In the genomic region with DNA sequence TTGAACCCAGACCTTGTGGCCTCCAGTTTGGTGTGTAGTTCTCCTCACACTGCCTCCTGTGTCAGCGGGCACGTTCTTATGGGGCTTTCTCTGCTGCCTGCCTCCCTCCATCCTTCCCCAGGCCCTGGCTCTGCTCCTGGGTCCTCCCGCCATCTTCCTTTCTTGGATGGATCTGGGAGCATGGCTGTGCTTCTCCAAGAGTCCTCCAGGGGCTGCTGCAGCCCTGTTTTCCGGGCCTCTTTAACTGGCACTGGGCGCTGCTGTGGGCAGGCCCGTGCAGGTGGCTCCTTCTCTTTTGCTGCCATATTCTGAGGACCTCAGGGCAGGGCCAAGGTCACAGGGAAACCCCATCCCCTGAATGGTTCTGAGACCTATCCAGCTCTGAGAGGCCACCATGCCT, we compare ENCODE assay signal across 13 cellular contexts. TPM values are rescaled to one million over a fixed set of nuclear protein-coding genes. Genes with fewer than 3 reads are reported as not detected.
A peak's percentile ranks its signal among the peaks of the same experiment; 100 is the strongest.
DNase-seq lines count a peak whose midpoint lies in the region; ATAC-seq, FAIRE-seq and TF ChIP-seq lines count a peak whose summit lies in the region.
"Had no signal": no experiment of that assay in that cellular context is flagged by ENCODE, and none has a peak within 500 bp of the region (broad histone marks: within the 10 kb centered on the region; RNA-seq: fewer than 3 reads in every experiment).

No MANE protein-coding gene starts in this region.

- no peaks in the 10 kb centered on the region for H3K9me2 ChIP-seq in PC-9 (ENCODE audit: insufficient read depth)

- H2AFZ ChIP-seq in PC-9, result no peak overlapping the region

- DNase-seq in BJ (ENCODE audit: low read depth) (no peak), H54 (ENCODE audit: insufficient read length, low spot score) (peak; percentile 19), PC-9 (no peak), fibroblast of villous mesenchyme (ENCODE audit: low read depth) (no peak), GM19238 (ENCODE audit: insufficient read length, low spot score) (no peak), NK-92 (lab: John Stamatoyannopoulos, UW; ENCODE audit: unreplicated experiment) (no peak)
- DNase-seq in activated CD4-positive, CD25-positive, alpha-beta regulatory T cell (lab: John Stamatoyannopoulos, UW), result no peak
- DNase-seq: activated naive CD8-positive, alpha-beta T cell treated with anti-CD3 and anti-CD28 coated beads, Interleukin-2, amount 50 U/mL, for 24 hours; GOT3; NCI-H2029 had no signal

- TF ChIP-seq POLR2A in H54 (IDR thresholded peaks at IDR 0.05; ENCODE audit: low read depth, low read length), result no peak

- no peak for FAIRE-seq in H54 (lab: Jason Lieb, UNC)
- FAIRE-seq: endometrium had no signal

- no TSS peak for BruUV-seq in PC-9 (replicated peaks; lab: Mats Ljungman, UMichigan)

- intact Hi-C loops in PC-9 (cut with micrococcal nuclease; ENCODE audit: unreplicated experiment), result loop anchor here (1.0 kb wide), 1 partner anchor 128 kb away; no protein-coding TSS in a partner anchor

- ATAC-seq in GM19023 (IDR thresholded peaks at IDR 0.05; ENCODE audit: unreplicated experiment), result no peak

- no peaks in the 10 kb centered on the region; the same call in none of the 2 replicates for H3K36me3 ChIP-seq in BJ (ENCODE audit: control insufficient read depth, insufficient read depth, low read length)
- no peaks in the 10 kb centered on the region for H3K36me3 ChIP-seq in PC-9 (ENCODE audit: low read depth)

- H3K79me2 ChIP-seq in PC-9 (ENCODE audit: low read depth), result no peaks in the 10 kb centered on the region

- H4K20me1 ChIP-seq in PC-9 (ENCODE audit: insufficient read depth), result no peaks in the 10 kb centered on the region

- CTCF ChIA-PET in BJ (lab: Yijun Ruan, JAX) (interaction anchor here (1.1 to 6.8 kb wide), 2 partner anchors 16 to 128 kb away, joined by 3 to 56 read pairs; no protein-coding TSS in a partner anchor), PC-9 (lab: Charles Lee) (no interaction called here)

- no peaks in the 10 kb centered on the region for H3F3A ChIP-seq in PC-9 (ENCODE audit: insufficient read depth, low read depth)

- H3K4me3 ChIP-seq in BJ (ENCODE audit: low read depth, low read length), result no peak overlapping the region
- no peak overlapping the region for H3K4me3 ChIP-seq in PC-9
- H3K4me3 ChIP-seq in fibroblast of villous mesenchyme (ENCODE audit: low read depth, low read length), result no peak overlapping the region

- H3K27ac ChIP-seq in PC-9, result no peak overlapping the region

- H3K4me2 ChIP-seq in PC-9, result no peak overlapping the region

- POLR2A ChIA-PET in BJ (lab: Charles Lee), result no interaction called here
- POLR2A ChIA-PET in PC-9 (lab: Charles Lee; ENCODE audit: unreplicated experiment), result no interaction called here

- 0 out of 2 replicates have a peak, but pooled peaks have one; percentile 6 for TF ChIP-seq CTCF in BJ (IDR thresholded peaks at IDR 0.05; ENCODE audit: insufficient read depth, low read depth, low read length)
- TF ChIP-seq CTCF in PC-9 (conservative IDR thresholded peaks at IDR 0.05), result peak; percentile 25; the same call in 1 of the 2 replicates
- TF ChIP-seq CTCF in fibroblast of villous mesenchyme (IDR thresholded peaks at IDR 0.05; ENCODE audit: insufficient read depth, low read depth, low read length), result peak; percentile 31

- no peaks in the 10 kb centered on the region for H3K27me3 ChIP-seq in BJ (ENCODE audit: control insufficient read depth, insufficient read depth, low read length)
- H3K27me3 ChIP-seq in PC-9 (ENCODE audit: insufficient read depth, low read depth), result no peaks in the 10 kb centered on the region

- H3K9me3 ChIP-seq in PC-9 (ENCODE audit: insufficient read depth, low read depth), result no peaks in the 10 kb centered on the region; the same call in 1 of the 2 replicates
- H3K9me3 ChIP-seq: Caco-2 had no signal

- no peaks in the 10 kb centered on the region for H3K4me1 ChIP-seq in PC-9 (replicated peaks; ENCODE audit: insufficient read depth)
- H3K4me1 ChIP-seq: Caco-2 had no signal

RNA-seq across cellular contexts. Expression of gene THNSL2, which starts 17.8 kb away (rescaled TPM):
- 13.7 and 32.1 TPM in 2 replicates for polyA plus RNA-seq in BJ (2011; rRNA removed)
- polyA minus RNA-seq in BJ (2011; rRNA and poly(A)+ RNA removed), result 15.6 and 22.9 TPM in 2 replicates
- total RNA-seq in PC-9 (2021) (38.5 and 52.3 TPM in 2 replicates), fibroblast of villous mesenchyme (under 0.01 and 7.4 TPM in 2 replicates)
